In the genomic region with DNA sequence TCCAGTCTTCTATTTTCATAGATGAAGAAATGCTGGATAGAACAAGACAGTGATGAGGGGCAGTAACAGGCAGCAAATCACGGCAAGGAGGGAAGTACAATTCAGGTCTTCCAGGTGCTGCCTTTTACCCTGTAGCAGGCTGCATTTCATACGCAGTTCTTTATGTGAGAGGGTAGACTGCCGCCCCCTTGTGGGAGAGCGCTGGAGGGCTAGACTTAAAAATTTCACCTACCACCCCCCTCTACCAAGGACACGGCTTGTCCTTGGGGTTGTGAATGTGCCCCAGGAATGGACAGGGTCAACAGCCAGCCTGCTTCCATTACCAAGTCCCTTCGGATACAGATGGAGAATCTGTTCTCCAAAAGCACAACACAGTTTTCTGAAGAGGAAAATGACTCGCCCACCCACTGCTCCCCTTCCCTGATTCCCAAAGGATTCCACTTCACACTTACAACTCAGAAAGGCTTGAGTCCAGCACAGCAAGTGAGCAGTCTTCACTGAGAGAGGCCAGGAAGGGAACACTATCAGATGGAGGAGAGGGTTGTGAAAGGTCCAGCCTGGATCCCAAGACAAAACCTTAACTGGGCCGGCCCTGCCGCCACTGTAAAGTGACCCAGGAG, we compare ENCODE assay signal across 1 cellular context.
A peak's percentile ranks its signal among the peaks of the same experiment; 100 is the strongest.
TF ChIP-seq lines count a peak whose summit lies in the region.

No MANE protein-coding gene starts in this region.

TF ChIP-seq in GM12878, 131 proteins besides CTCF, POLR2A, EP300 and RAD21:
- TF ChIP-seq IKZF1 (conservative IDR thresholded peaks at IDR 0.05), result no peak
- TF ChIP-seq CBX5 (IDR thresholded peaks at IDR 0.05; ENCODE audit: low read depth), result no peak
- TF ChIP-seq TAF1 (IDR thresholded peaks at IDR 0.05; ENCODE audit: borderline replicate concordance, low read depth, low read length), result no peak
- no peak for TF ChIP-seq MEF2A (IDR thresholded peaks at IDR 0.05; ENCODE audit: insufficient read depth, low read depth, low read length)
- TF ChIP-seq SMC3 (IDR thresholded peaks at IDR 0.05; ENCODE audit: borderline replicate concordance, low read length), result peak; percentile 47; the same call in 1 of the 2 replicates
- no peak for TF ChIP-seq IKZF2 (IDR thresholded peaks at IDR 0.05)
- TF ChIP-seq YBX1 (IDR thresholded peaks at IDR 0.05), result no peak
- no peak for TF ChIP-seq RAD51 (IDR thresholded peaks at IDR 0.05)
